Comparison of ENCODE assay signal across 9 cellular contexts in the genomic region with DNA sequence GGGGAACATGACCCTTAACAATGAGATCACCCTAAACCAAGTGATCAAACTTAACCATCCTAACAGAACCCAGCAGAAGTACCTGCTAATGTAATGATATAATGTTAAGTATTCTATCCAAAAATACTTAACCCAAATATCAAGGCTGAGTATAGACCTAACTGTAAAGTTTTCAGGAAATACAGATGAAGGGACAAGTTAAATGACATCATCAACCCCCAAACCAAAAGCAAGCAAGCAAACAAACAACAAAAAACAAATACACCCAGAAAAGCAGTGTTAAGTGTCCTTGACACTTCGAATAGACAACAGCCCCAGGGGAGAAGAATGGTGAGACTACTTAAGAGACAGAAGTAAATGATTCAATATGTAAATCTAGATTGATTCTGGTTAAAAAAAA. TPM values are rescaled to one million over a fixed set of nuclear protein-coding genes. Genes with fewer than 3 reads are reported as not detected.
DNase-seq lines count a peak whose midpoint lies in the region; ATAC-seq and TF ChIP-seq lines count a peak whose summit lies in the region.
"Had no signal": no experiment of that assay in that cellular context is flagged by ENCODE, and none has a peak within 500 bp of the region (broad histone marks: within the 10 kb centered on the region; RNA-seq: fewer than 3 reads in every experiment).

No MANE protein-coding gene starts in this region.

- CTCF ChIA-PET in activated B cell treated with CpG ODN at 0.5 μM for 24 hours (lab: Charles Lee): no interaction called here

- TF ChIP-seq CTCF in activated B cell treated with CpG ODN at 0.5 μM for 24 hours (IDR thresholded peaks at IDR 0.05): no peak

- no peak overlapping the region for H2BK5ac ChIP-seq in trophoblast cell (ENCODE audit: low read depth, low read length, poor library complexity)

- no peaks in the 10 kb centered on the region for H3F3A ChIP-seq in GM23248 (ENCODE audit: insufficient read depth)

- H3K14ac ChIP-seq in trophoblast cell (ENCODE audit: low read length): no peak overlapping the region

- in situ Hi-C loops in GM23248 (cut with MboI): no loop called here

- peaks cover 32% of the 10 kb centered on the region for H3K36me3 Mint-ChIP-seq in activated B cell treated with CpG ODN at 0.5 μM for 24 hours (ENCODE audit: low read depth)

- H3K4ac ChIP-seq in trophoblast cell (ENCODE audit: low read depth, low read length): no peak overlapping the region

- H3K27ac ChIP-seq in ACC112 (ENCODE audit: low read depth, low read length) (no peak overlapping the region), GM23248 (no peak overlapping the region), iPS-18a (ENCODE audit: low read length) (peak overlapping the region; percentile 34), trophoblast cell (ENCODE audit: low read depth, low read length) (no peak overlapping the region)

- no peaks in the 10 kb centered on the region for H3K27me3 ChIP-seq in ACC112 (ENCODE audit: insufficient read depth, low read length)
- no peaks in the 10 kb centered on the region for H3K27me3 ChIP-seq in GM23248 (replicated peaks; ENCODE audit: insufficient read depth)
- H3K27me3 ChIP-seq in iPS-18a (ENCODE audit: control insufficient read depth, insufficient read depth, low read length): no peaks in the 10 kb centered on the region
- H3K27me3 ChIP-seq in trophoblast cell (ENCODE audit: insufficient read depth, low read length): no peaks in the 10 kb centered on the region

- H3K27me3 Mint-ChIP-seq in activated B cell treated with CpG ODN at 0.5 μM for 24 hours: no peaks in the 10 kb centered on the region

- H2AFZ ChIP-seq in ACC112 (ENCODE audit: low read length, unreplicated experiment): no peak overlapping the region
- no peak overlapping the region for H2AFZ ChIP-seq in GM23248
- no peak overlapping the region for H2AFZ ChIP-seq in trophoblast cell (ENCODE audit: insufficient read depth, low read length, poor library complexity)

- H3K9ac ChIP-seq in GM23248 (no peak overlapping the region), iPS-18a (ENCODE audit: low read length) (no peak overlapping the region), trophoblast cell (ENCODE audit: low read length) (no peak overlapping the region)

- no peak overlapping the region for H4K8ac ChIP-seq in trophoblast cell (ENCODE audit: low read depth, low read length)

- DNase-seq in GM23248 (no peak), activated B cell treated with CpG ODN at 0.5 μM for 24 hours (no peak), trophoblast cell (no peak), HT-29 (ENCODE audit: low spot score) (no peak), middle frontal gyrus (ENCODE audit: extremely low spot score, low spot score) (no peak), SKM-1 treated with dmso at 0.1 percent for 144 hours (lab: John Stamatoyannopoulos, UW; ENCODE audit: unreplicated experiment) (no peak)
- DNase-seq: NCI-H1436 had no signal

- no peaks in the 10 kb centered on the region for H3K9me3 Mint-ChIP-seq in activated B cell treated with CpG ODN at 0.5 μM for 24 hours

- H3K9me3 ChIP-seq in GM23248 (ENCODE audit: low read depth) (no peaks in the 10 kb centered on the region), iPS-18a (ENCODE audit: control insufficient read depth, low read depth, low read length) (no peaks in the 10 kb centered on the region), trophoblast cell (ENCODE audit: insufficient read depth, low read depth, low read length) (no peaks in the 10 kb centered on the region)

- H3K4me2 ChIP-seq in GM23248 (ENCODE audit: unreplicated experiment): peak overlapping the region; percentile 92
- H3K4me2 ChIP-seq in trophoblast cell (ENCODE audit: low read length): no peak overlapping the region

- H2BK12ac ChIP-seq in trophoblast cell (ENCODE audit: low read length): no peak overlapping the region

- H3K4me3 ChIP-seq in ACC112 (ENCODE audit: low read depth, low read length) (peak overlapping the region; percentile 97), GM23248 (peak overlapping the region; percentile 46), iPS-18a (ENCODE audit: low read length) (peak overlapping the region; percentile 12), trophoblast cell (ENCODE audit: low read depth, low read length) (no peak overlapping the region)

- POLR2A ChIA-PET in activated B cell treated with CpG ODN at 0.5 μM for 24 hours (lab: Charles Lee): interaction anchor here (0.6 kb wide), 1 partner anchor 22 kb away, joined by 4 read pairs; no protein-coding TSS in a partner anchor

- peaks cover 22% of the 10 kb centered on the region for H3K4me1 ChIP-seq in ACC112 (ENCODE audit: control insufficient read depth, insufficient read depth, low read length, unreplicated experiment)
- H3K4me1 ChIP-seq in GM23248 (ENCODE audit: insufficient read depth): peaks cover 24% of the 10 kb centered on the region
- peaks cover 21% of the 10 kb centered on the region for H3K4me1 ChIP-seq in iPS-18a (ENCODE audit: control insufficient read depth, low read depth, low read length)
- peaks cover 5 to 13% of the 10 kb centered on the region in 2 experiments for H3K4me1 ChIP-seq in trophoblast cell (ENCODE audit: control insufficient read depth in 1 of 2, insufficient read depth in 2 of 2, low read length in 2 of 2)

- intact Hi-C loops in activated B cell treated with CpG ODN at 0.5 μM for 24 hours (cut with micrococcal nuclease): no loop called here

- no peak overlapping the region for H4K91ac ChIP-seq in trophoblast cell (ENCODE audit: low read depth, low read length)

- H3K36me3 ChIP-seq in ACC112 (ENCODE audit: insufficient read depth, low read length) (peaks cover 12% of the 10 kb centered on the region), GM23248 (ENCODE audit: low read depth) (0 out of 2 replicates have a peak, but pooled peaks cover 3% of the 10 kb centered on the region), iPS-18a (ENCODE audit: control insufficient read depth, low read depth, low read length) (peaks cover 2% of the 10 kb centered on the region), trophoblast cell (ENCODE audit: control insufficient read depth in 1 of 2, insufficient read depth in 2 of 2, low read length in 2 of 2) (peaks cover 0 to 2% of the 10 kb centered on the region in 2 experiments)

- no peak for ATAC-seq in activated B cell treated with CpG ODN at 0.5 μM for 24 hours (ENCODE audit: low read depth)

- 27 to 52% methylated on average over 1 of the region's 1 CpG for WGBS in GM23248 (ENCODE audit: low coverage in 1 of 2, low lambda C conversion rate in 2 of 2, missing lambda C conversion rate in 2 of 2), 2 experiments
- WGBS in trophoblast cell (ENCODE audit: extremely low coverage, insufficient coverage, insufficient read length): no CpG with 5 or more reads among the region's 1 CpG

- H3K23ac ChIP-seq in trophoblast cell (ENCODE audit: low read length): no peak overlapping the region

- no peak overlapping the region for H2BK120ac ChIP-seq in trophoblast cell (ENCODE audit: insufficient read depth, low read length, poor library complexity)

- H3K27ac Mint-ChIP-seq in activated B cell treated with CpG ODN at 0.5 μM for 24 hours: no peak overlapping the region

- no peak overlapping the region for H4K12ac ChIP-seq in trophoblast cell (ENCODE audit: low read depth, low read length)

- no peak overlapping the region for H3K18ac ChIP-seq in trophoblast cell (ENCODE audit: low read length)

- H3K79me2 ChIP-seq in ACC112 (ENCODE audit: control insufficient read depth, insufficient read depth, low read length, unreplicated experiment) (peaks cover 93% of the 10 kb centered on the region), GM23248 (ENCODE audit: insufficient read depth) (peaks cover 83% of the 10 kb centered on the region), trophoblast cell (ENCODE audit: control insufficient read depth, insufficient read depth, low read length, poor library complexity) (peaks cover 11% of the 10 kb centered on the region)

- peak overlapping the region; percentile 12 for H3K4me3 Mint-ChIP-seq in activated B cell treated with CpG ODN at 0.5 μM for 24 hours

- no peak overlapping the region for H2AK5ac ChIP-seq in trophoblast cell (ENCODE audit: low read length)

- H4K20me1 ChIP-seq in GM23248 (ENCODE audit: insufficient read depth): peaks cover 5% of the 10 kb centered on the region; the same call in 1 of the 2 replicates

- peaks cover 8% of the 10 kb centered on the region for H3K79me1 ChIP-seq in trophoblast cell (ENCODE audit: low read length)

- peaks cover 55% of the 10 kb centered on the region for H3K4me1 Mint-ChIP-seq in activated B cell treated with CpG ODN at 0.5 μM for 24 hours

- no peaks in the 10 kb centered on the region for H3K9me2 ChIP-seq in GM23248 (ENCODE audit: insufficient read depth)

RNA-seq across cellular contexts. Expression of gene CSTF3, which starts 2.7 kb away (rescaled TPM):
- total RNA-seq in GM23248 (2014; rRNA removed; shearing (Covaris generic)): 11.1 and 15.7 TPM in 2 replicates
- 29.0 and 29.6 TPM in 2 replicates for polyA plus RNA-seq in GM23248 (2016; fragmentation: Nextera tagmentation; extraction: Ambion mirVana)
- 30.0 and 33.5 TPM in 2 replicates for total RNA-seq in activated B cell treated with CpG ODN at 0.5 μM for 24 hours
- 49.9 and 51.7 TPM in 2 replicates for polyA plus RNA-seq in trophoblast cell (2013)
- total RNA-seq in HT-29 (2014; rRNA removed; shearing (Covaris generic)): 19.1 and 28.6 TPM in 2 replicates
